ENCODE assay signal across 14 cellular contexts in genomic region chr7:116394106-116394505, GRCh38.
"Had no signal": no experiment of that assay in that cellular context is flagged by ENCODE, and none has a peak within 500 bp of the region (broad histone marks: within the 10 kb centered on the region; RNA-seq: fewer than 3 reads in every experiment).

No MANE protein-coding gene starts in this region.

- H3K27ac ChIP-seq: upper lobe of right lung had no signal

- DNase-seq: activated CD4-positive, alpha-beta memory T cell treated with anti-CD3 and anti-CD28 coated beads, Interleukin-2, amount 10 ng/mL, durations not matched to agents 7 days and 5 days; activated CD4-positive, alpha-beta T cell treated with anti-CD3 and anti-CD28 coated beads for 4 hours; activated naive CD4-positive, alpha-beta T cell treated with anti-CD3 and anti-CD28 coated beads, Interleukin-2, amount 10 ng/mL, durations not matched to agents 7 days and 5 days; activated T-cell treated with anti-CD3 and anti-CD28 coated beads, Interleukin-2, amount 50 U/mL, for 24 hours; effector CD4-positive, alpha-beta T cell; foreskin melanocyte; islet precursor cell; nucleus accumbens; T-helper 2 cell; upper lobe of right lung had no signal

- ATAC-seq: natural killer cell treated with Interleukin-12 subunit alpha and Interleukin-12 subunit beta and Interleukin-15 and Interleukin-18, amount 100 ng/mL, for 72 hours; WTC11 had no signal

- H3K9me3 ChIP-seq: ascending aorta, upper lobe of right lung had no signal

- H3K27me3 ChIP-seq: ascending aorta, upper lobe of right lung had no signal

- H3K36me3 ChIP-seq: ascending aorta, upper lobe of right lung had no signal

- H3K4me3 ChIP-seq: ascending aorta, smooth muscle cell, upper lobe of right lung had no signal
